Comparison of ENCODE assay signal across 14 cellular contexts in genomic region chr4:148065069-148065468, GRCh38.
A peak's percentile ranks its signal among the peaks of the same experiment; 100 is the strongest.
DNase-seq lines count a peak whose midpoint lies in the region; ATAC-seq, FAIRE-seq and TF ChIP-seq lines count a peak whose summit lies in the region.
"Had no signal": no experiment of that assay in that cellular context is flagged by ENCODE, and none has a peak within 500 bp of the region (broad histone marks: within the 10 kb centered on the region; RNA-seq: fewer than 3 reads in every experiment).

No MANE protein-coding gene starts in this region.

- WGBS in pancreas, 2 donors, result 79 to 81% methylated on average over 5 of the region's 5 CpGs
- 84 to 92% (median 87%) methylated on average over 5 of the region's 5 CpGs for WGBS in spleen, 5 donors
- 91% methylated on average over 5 of the region's 5 CpGs for WGBS in prostate gland

- TF ChIP-seq CTCF in foreskin fibroblast (IDR thresholded peaks at IDR 0.05; ENCODE audit: low read depth, low read length), result no peak
- no peak for TF ChIP-seq CTCF in pancreas (IDR thresholded peaks at IDR 0.05)
- no peak for TF ChIP-seq CTCF in spleen (IDR thresholded peaks at IDR 0.05 in 8 of 11, conservative IDR thresholded peaks at IDR 0.05 in 3 of 11)
- no peak for TF ChIP-seq CTCF in prostate gland (IDR thresholded peaks at IDR 0.05)

- H3K36me3 ChIP-seq in pancreas, result no peaks in the 10 kb centered on the region
- H3K36me3 ChIP-seq in spleen, result peaks cover 0 to 26% (median 0%) of the 10 kb centered on the region in 6 donors
- no peaks in the 10 kb centered on the region for H3K36me3 ChIP-seq in prostate gland
- H3K36me3 ChIP-seq: neutrophil had no signal

- intact Hi-C loops in pancreas (cut with DNase I), result no loop called here
- intact Hi-C loops in spleen (cut with DNase I; ENCODE audit: low total_unique reads), result loop anchor here (10.0 kb wide), 1 partner anchor 380 kb away; the partner anchor contains the start of gene NR3C2
- intact Hi-C loops in prostate gland (cut with DNase I), result no loop called here

- TF ChIP-seq POLR2A in spleen (IDR thresholded peaks at IDR 0.05), result no peak
- TF ChIP-seq POLR2A in prostate gland (IDR thresholded peaks at IDR 0.05), result no peak

- H3K4me3 ChIP-seq in foreskin fibroblast (ENCODE audit: low read depth in 1 of 2, low read length in 2 of 2) (no peak overlapping the region), pancreas (no peak overlapping the region), spleen (no peak overlapping the region), prostate gland (no peak overlapping the region)
- H3K4me3 ChIP-seq: body of pancreas, esophagus squamous epithelium had no signal

- H3K27me3 ChIP-seq in pancreas (no peaks in the 10 kb centered on the region), spleen (replicated peaks in 1 of 7) (no peaks in the 10 kb centered on the region), prostate gland (replicated peaks; ENCODE audit: insufficient read depth) (no peaks in the 10 kb centered on the region)
- H3K27me3 ChIP-seq: body of pancreas, esophagus squamous epithelium, neutrophil had no signal

- no peak overlapping the region for H3K27ac ChIP-seq in pancreas
- H3K27ac ChIP-seq in spleen, result no peak overlapping the region
- no peak overlapping the region for H3K27ac ChIP-seq in prostate gland
- H3K27ac ChIP-seq: body of pancreas, esophagus squamous epithelium, neutrophil had no signal

- ATAC-seq in pancreas (peak in 3 of 4 donors; percentile 33 to 47 (median 36)), GM21528 (IDR thresholded peaks at IDR 0.05; ENCODE audit: low FRiP score, unreplicated experiment) (no peak)
- ATAC-seq: body of pancreas had no signal

- FAIRE-seq in pancreas (lab: Jason Lieb, UNC), result no peak

- H3K4me1 ChIP-seq in pancreas (peaks cover 0 to 6% (median 4%) of the 10 kb centered on the region in 3 donors), spleen (peaks cover 0 to 36% (median 14%) of the 10 kb centered on the region in 6 donors), prostate gland (replicated peaks) (no peaks in the 10 kb centered on the region)

- H3K9me3 ChIP-seq in pancreas, result no peaks in the 10 kb centered on the region
- no peaks in the 10 kb centered on the region for H3K9me3 ChIP-seq in spleen
- no peaks in the 10 kb centered on the region for H3K9me3 ChIP-seq in prostate gland
- H3K9me3 ChIP-seq: body of pancreas, esophagus squamous epithelium, neutrophil had no signal

- DNase-seq in EH (ENCODE audit: low read depth) (peak; percentile 77), anterior cingulate cortex (lab: John Stamatoyannopoulos, UW) (peak in 31 of 58 donors; percentile 7 to 82 (median 39)), foreskin fibroblast (peak; percentile 69 to 82), pancreas (no peak), spleen (no peak), COLO668 (lab: John Stamatoyannopoulos, UW; ENCODE audit: unreplicated experiment) (no peak), prostate gland (ENCODE audit: low spot score) (no peak)
- DNase-seq: activated B cell treated with CpG ODN at 0.5 μM for 24 hours; activated T-cell treated with anti-CD3 and anti-CD28 coated beads, Interleukin-2, amount 50 U/mL, for 1 hour; body of pancreas; esophagus squamous epithelium; NCI-H1092 treated with DMSO at 0.1 percent for 48 hours had no signal

Comparison
In these comparisons a context has a peak if more than half of its experiments do, and no peak if none do; other contexts are left out.
1. DNase-seq: peak in EH (single experiment), anterior cingulate cortex (31 of 58) and foreskin fibroblast (2 of 2); none in pancreas (0 of 6), spleen (single experiment), COLO668 (single experiment) and prostate gland (single experiment).